ENCODE assay signal across 18 cellular contexts in genomic region chr2:114346658-114347057, GRCh38.
DNase-seq lines count a peak whose midpoint lies in the region; ATAC-seq and TF ChIP-seq lines count a peak whose summit lies in the region.
"Had no signal": no experiment of that assay in that cellular context is flagged by ENCODE, and none has a peak within 500 bp of the region (broad histone marks: within the 10 kb centered on the region; RNA-seq: fewer than 3 reads in every experiment).

No MANE protein-coding gene starts in this region.

- no peak overlapping the region for H3K4me3 ChIP-seq in ascending aorta
- H3K4me3 ChIP-seq in aorta (ENCODE audit: low read length in 2 of 2) = no peak overlapping the region
- H3K4me3 ChIP-seq in breast epithelium = no peak overlapping the region
- H3K4me3 ChIP-seq: A549; BLaER1 treated with 17β-estradiol and CSF1 and Interleukin-3, amounts not matched to agents 10 nM and 100 nM had no signal

- WGBS in aorta, 2 donors = 6 to 7% methylated on average over 7 of the region's 7 CpGs

- no peak for TF ChIP-seq CTCF in ascending aorta (IDR thresholded peaks at IDR 0.05)
- no peak for TF ChIP-seq CTCF in breast epithelium (IDR thresholded peaks at IDR 0.05)

- H3K9me3 ChIP-seq in ascending aorta = no peaks in the 10 kb centered on the region
- no peaks in the 10 kb centered on the region for H3K9me3 ChIP-seq in aorta (ENCODE audit: control insufficient read depth, low read length)
- no peaks in the 10 kb centered on the region for H3K9me3 ChIP-seq in breast epithelium
- H3K9me3 ChIP-seq: A549; BLaER1 treated with 17β-estradiol and CSF1 and Interleukin-3, amounts not matched to agents 10 nM and 100 nM; Caco-2 had no signal

- H3K4me1 ChIP-seq in ascending aorta (no peaks in the 10 kb centered on the region), aorta (ENCODE audit: control insufficient read depth in 1 of 2, insufficient read depth in 2 of 2, low read length in 2 of 2) (no peaks in the 10 kb centered on the region), breast epithelium (no peaks in the 10 kb centered on the region)
- H3K4me1 ChIP-seq: A549; BLaER1 treated with 17β-estradiol and CSF1 and Interleukin-3, amounts not matched to agents 10 nM and 100 nM; Caco-2 had no signal

- H3K36me3 ChIP-seq in ascending aorta = no peaks in the 10 kb centered on the region
- no peaks in the 10 kb centered on the region for H3K36me3 ChIP-seq in aorta (ENCODE audit: control insufficient read depth in 1 of 2, insufficient read depth in 2 of 2, low read length in 1 of 2)
- H3K36me3 ChIP-seq in breast epithelium = no peaks in the 10 kb centered on the region
- H3K36me3 ChIP-seq: BLaER1 treated with 17β-estradiol and CSF1 and Interleukin-3, amounts not matched to agents 10 nM and 100 nM had no signal

- DNase-seq in left cardiac atrium (peak; percentile 24), Right ventricle myocardium superior (no peak), H4 (ENCODE audit: low spot score) (peak; percentile 5), ascending aorta (ENCODE audit: low spot score in 2 of 2) (peak in 1 of 2 donors; percentile 61), aorta (peak in 1 of 2 donors; percentile 50), hippocampal formation (lab: John Stamatoyannopoulos, UW) (no peak), breast epithelium (ENCODE audit: low spot score in 2 of 2) (no peak)
- DNase-seq: AML-193; Caco-2; Calu3; CD4-positive, alpha-beta T cell; CD8-positive, alpha-beta T cell; DMS79 treated with DMSO at 0.1 percent for 48 hours; GF-D8 had no signal

- H3K27me3 ChIP-seq in ascending aorta (no peaks in the 10 kb centered on the region), aorta (ENCODE audit: control insufficient read depth in 1 of 2, insufficient read depth in 2 of 2, low read length in 1 of 2) (no peaks in the 10 kb centered on the region), breast epithelium (no peaks in the 10 kb centered on the region)
- H3K27me3 ChIP-seq: BLaER1 treated with 17β-estradiol and CSF1 and Interleukin-3, amounts not matched to agents 10 nM and 100 nM had no signal

- intact Hi-C loops in left cardiac atrium (cut with DNase I) (no loop called here), Right ventricle myocardium superior (cut with DNase I) (no loop called here), ascending aorta (cut with DNase I) (no loop called here), aorta (cut with DNase I) (loop anchor here in 1 of 2 donors (5.0 kb wide), 1 partner anchor 64 kb away; no protein-coding TSS in a partner anchor), breast epithelium (cut with DNase I; ENCODE audit: low total_unique reads) (no loop called here)

- peak overlapping the region; percentile 33 to 37 for H3K27ac ChIP-seq in ascending aorta
- H3K27ac ChIP-seq in aorta (ENCODE audit: low read depth in 1 of 2, low read length in 2 of 2) = peak overlapping the region; percentile 23 to 65
- no peak overlapping the region for H3K27ac ChIP-seq in breast epithelium
- H3K27ac ChIP-seq: 22Rv1; A549; BLaER1 treated with 17β-estradiol and CSF1 and Interleukin-3, amounts not matched to agents 10 nM and 100 nM; C4-2B had no signal

- no peak for TF ChIP-seq POLR2A in breast epithelium (IDR thresholded peaks at IDR 0.05)

- ATAC-seq in left cardiac atrium (no peak), Right ventricle myocardium superior (ENCODE audit: poor library complexity) (no peak), aorta (ENCODE audit: low FRiP score) (peak; percentile 56)
- ATAC-seq: A549; CD8-positive, alpha-beta T cell had no signal

Comparison
In these comparisons a context has a peak if more than half of its experiments do, and no peak if none do; other contexts are left out.
1. DNase-seq: peak in left cardiac atrium (single experiment) and H4 (single experiment); none in Right ventricle myocardium superior (single experiment), hippocampal formation (0 of 2) and breast epithelium (0 of 2).
2. H3K27ac ChIP-seq: peak in ascending aorta (2 of 2) and aorta (2 of 2); none in breast epithelium (0 of 2).